23 cellular contexts compared by ENCODE assay signal in genomic region chr6:30510419-30510818, GRCh38. TPM values are rescaled to one million over a fixed set of nuclear protein-coding genes. Genes with fewer than 3 reads are reported as not detected.
DNase-seq lines count a peak whose midpoint lies in the region; ATAC-seq and TF ChIP-seq lines count a peak whose summit lies in the region.
"Had no signal": no experiment of that assay in that cellular context is flagged by ENCODE, and none has a peak within 500 bp of the region (broad histone marks: within the 10 kb centered on the region; RNA-seq: fewer than 3 reads in every experiment).

No MANE protein-coding gene starts in this region.

- POLR2A ChIA-PET in activated B cell treated with CpG ODN at 0.5 μM for 24 hours (lab: Charles Lee): interaction anchor here (0.9 to 16.0 kb wide), 10 partner anchors 8 to 1142 kb away, joined by 3 to 460 read pairs (median 15); partner anchors contain the start of genes BAG6, HLA-E and TRIM26
- POLR2A ChIA-PET in naive thymus-derived CD4-positive, alpha-beta T cell (lab: Charles Lee): interaction anchor here (1.2 to 21.1 kb wide), 13 partner anchors 7 to 100 kb away, joined by 3 to 652 read pairs (median 14); partner anchors contain the start of gene PRR3

- H3K27me3 ChIP-seq in BLaER1: no peaks in the 10 kb centered on the region
- no peaks in the 10 kb centered on the region for H3K27me3 ChIP-seq in naive thymus-derived CD4-positive, alpha-beta T cell (ENCODE audit: control insufficient read depth in 2 of 2, insufficient read depth in 2 of 2, low read length in 2 of 2)
- H3K27me3 ChIP-seq: brain microvascular endothelial cell had no signal

- CTCF ChIA-PET in activated B cell treated with CpG ODN at 0.5 μM for 24 hours (lab: Charles Lee): interaction anchor here (1.2 to 3.9 kb wide), 5 partner anchors 16 to 35 kb away, joined by 6 to 22 read pairs (median 9); no protein-coding TSS in a partner anchor
- CTCF ChIA-PET in naive thymus-derived CD4-positive, alpha-beta T cell (lab: Charles Lee): interaction anchor here (1.0 to 5.6 kb wide), 8 partner anchors 9 to 33 kb away, joined by 3 to 48 read pairs (median 18); no protein-coding TSS in a partner anchor

- peak overlapping the region; percentile 36 for H3K27ac Mint-ChIP-seq in T-helper 2 cell treated with Interferon-gamma antibody and Interleukin-4, amounts not matched to agents 5 μg/mL and 100 μg/mL, for 36 hours
- peak overlapping the region; percentile 75 for H3K27ac Mint-ChIP-seq in activated B cell treated with CpG ODN at 0.5 μM for 24 hours
- peak overlapping the region in 6 of 9 donors; percentile 8 to 96 (median 85) for H3K27ac Mint-ChIP-seq in naive thymus-derived CD4-positive, alpha-beta T cell

- H3K4me3 Mint-ChIP-seq in T-helper 2 cell treated with Interferon-gamma antibody and Interleukin-4, amounts not matched to agents 5 μg/mL and 100 μg/mL, for 36 hours: no peak overlapping the region
- H3K4me3 Mint-ChIP-seq in activated B cell treated with CpG ODN at 0.5 μM for 24 hours: no peak overlapping the region
- H3K4me3 Mint-ChIP-seq in naive thymus-derived CD4-positive, alpha-beta T cell: peak overlapping the region in 4 of 10 donors; percentile 17 to 82 (median 49)
- H3K4me3 Mint-ChIP-seq: T-helper 1 cell treated with Interleukin-12 subunit alpha and Interleukin-12 subunit beta and Interleukin-4 antibody, amounts not matched to agents 30 μg/mL and 1 μg/mL, for 36 hours had no signal

- no peaks in the 10 kb centered on the region for H3K27me3 Mint-ChIP-seq in T-helper 2 cell treated with Interferon-gamma antibody and Interleukin-4, amounts not matched to agents 5 μg/mL and 100 μg/mL, for 36 hours (ENCODE audit: low read depth)
- H3K27me3 Mint-ChIP-seq in activated B cell treated with CpG ODN at 0.5 μM for 24 hours: no peaks in the 10 kb centered on the region
- no peaks in the 10 kb centered on the region for H3K27me3 Mint-ChIP-seq in naive thymus-derived CD4-positive, alpha-beta T cell
- H3K27me3 Mint-ChIP-seq: effector memory CD8-positive, alpha-beta T cell had no signal

- intact Hi-C loops in activated B cell treated with CpG ODN at 0.5 μM for 24 hours (cut with micrococcal nuclease): no loop called here
- intact Hi-C loops in naive thymus-derived CD4-positive, alpha-beta T cell (cut with micrococcal nuclease): no loop called here

- H3K4me1 ChIP-seq in BLaER1: peaks cover 97% of the 10 kb centered on the region
- H3K4me1 ChIP-seq in naive thymus-derived CD4-positive, alpha-beta T cell (ENCODE audit: control insufficient read depth in 2 of 2, insufficient read depth in 2 of 2, low read length in 2 of 2): peaks cover 51 to 77% of the 10 kb centered on the region in 2 donors
- H3K4me1 ChIP-seq: tibial artery had no signal

- peaks cover 53% of the 10 kb centered on the region for H3K4me1 Mint-ChIP-seq in T-helper 2 cell treated with Interferon-gamma antibody and Interleukin-4, amounts not matched to agents 5 μg/mL and 100 μg/mL, for 36 hours (ENCODE audit: low read depth)
- H3K4me1 Mint-ChIP-seq in activated B cell treated with CpG ODN at 0.5 μM for 24 hours: peaks cover 83% of the 10 kb centered on the region
- H3K4me1 Mint-ChIP-seq in naive thymus-derived CD4-positive, alpha-beta T cell: peaks cover 50 to 91% (median 71%) of the 10 kb centered on the region in 7 donors

- no peaks in the 10 kb centered on the region for H4K20me1 ChIP-seq in BLaER1

- H3K4me2 ChIP-seq in BLaER1: peak overlapping the region; percentile 81

- no peak for DNase-seq in T-helper 2 cell treated with Interferon-gamma antibody and Interleukin-4, amounts not matched to agents 5 μg/mL and 100 μg/mL, for 36 hours (ENCODE audit: low spot score)
- DNase-seq in T-helper 2 cell (no peak), activated B cell treated with CpG ODN at 0.5 μM for 24 hours (no peak), hippocampal formation (lab: John Stamatoyannopoulos, UW) (no peak)
- no peak for DNase-seq in naive thymus-derived CD4-positive, alpha-beta T cell
- no peak for DNase-seq in stimulated activated CD4-positive, alpha-beta T cell treated with anti-CD3 and anti-CD28 coated beads, Interleukin-4, amount 100 ng/mL, for 1 hour
- DNase-seq: 8988T; AML-193; brain microvascular endothelial cell; effector memory CD8-positive, alpha-beta T cell; GM23248; hypothalamus; NCI-H1048; NCI-H1930; NCI-H226; Right ventricle myocardium superior; small intestine; stimulated activated naive CD4-positive, alpha-beta T cell treated with Interleukin-2 at 50 U/mL for 16 hours; tibial artery had no signal

- ATAC-seq in activated B cell treated with CpG ODN at 0.5 μM for 24 hours (ENCODE audit: low read depth): no peak
- no peak for ATAC-seq in naive thymus-derived CD4-positive, alpha-beta T cell
- no peak for ATAC-seq in GM18870 (IDR thresholded peaks at IDR 0.05; ENCODE audit: unreplicated experiment)
- ATAC-seq: effector memory CD8-positive, alpha-beta T cell; esophagus mucosa had no signal

- H3K36me3 Mint-ChIP-seq in T-helper 2 cell treated with Interferon-gamma antibody and Interleukin-4, amounts not matched to agents 5 μg/mL and 100 μg/mL, for 36 hours (ENCODE audit: low read depth): peaks cover 2% of the 10 kb centered on the region
- H3K36me3 Mint-ChIP-seq in activated B cell treated with CpG ODN at 0.5 μM for 24 hours (ENCODE audit: low read depth): peaks cover 2% of the 10 kb centered on the region
- peaks cover 0 to 5% (median 0%) of the 10 kb centered on the region in 5 donors for H3K36me3 Mint-ChIP-seq in naive thymus-derived CD4-positive, alpha-beta T cell

- TF ChIP-seq CTCF in activated B cell treated with CpG ODN at 0.5 μM for 24 hours (IDR thresholded peaks at IDR 0.05): no peak

- no peaks in the 10 kb centered on the region for H3K9me3 ChIP-seq in BLaER1
- H3K9me3 ChIP-seq in naive thymus-derived CD4-positive, alpha-beta T cell (ENCODE audit: control insufficient read depth in 2 of 3, low read length in 3 of 3): no peaks in the 10 kb centered on the region
- H3K9me3 ChIP-seq: tibial artery had no signal

- peak overlapping the region; percentile 73 for H3K9ac ChIP-seq in BLaER1
- H3K9ac ChIP-seq: GM23248 had no signal

- no peaks in the 10 kb centered on the region for H3K9me3 Mint-ChIP-seq in T-helper 2 cell treated with Interferon-gamma antibody and Interleukin-4, amounts not matched to agents 5 μg/mL and 100 μg/mL, for 36 hours
- no peaks in the 10 kb centered on the region for H3K9me3 Mint-ChIP-seq in activated B cell treated with CpG ODN at 0.5 μM for 24 hours
- H3K9me3 Mint-ChIP-seq in naive thymus-derived CD4-positive, alpha-beta T cell: peaks cover 0 to 5% (median 0%) of the 10 kb centered on the region in 11 donors
- H3K9me3 Mint-ChIP-seq: effector memory CD8-positive, alpha-beta T cell; T-helper 1 cell treated with Interleukin-12 subunit alpha and Interleukin-12 subunit beta and Interleukin-4 antibody, amounts not matched to agents 30 μg/mL and 1 μg/mL, for 36 hours had no signal

- H3K36me3 ChIP-seq in BLaER1: no peaks in the 10 kb centered on the region
- H3K36me3 ChIP-seq in naive thymus-derived CD4-positive, alpha-beta T cell (ENCODE audit: control insufficient read depth in 2 of 3, insufficient read depth in 3 of 3, low read length in 3 of 3): no peaks in the 10 kb centered on the region
- H3K36me3 ChIP-seq: brain microvascular endothelial cell, tibial artery had no signal

- H3K27ac ChIP-seq in BLaER1: peak overlapping the region; percentile 93
- H3K27ac ChIP-seq in naive thymus-derived CD4-positive, alpha-beta T cell (ENCODE audit: low read depth, low read length): peak overlapping the region; percentile 38
- H3K27ac ChIP-seq: brain microvascular endothelial cell, GM23248, tibial artery had no signal

- peak overlapping the region; percentile 48 for H3K4me3 ChIP-seq in BLaER1
- H3K4me3 ChIP-seq in naive thymus-derived CD4-positive, alpha-beta T cell (ENCODE audit: low read length): no peak overlapping the region
- H3K4me3 ChIP-seq: GM23248, tibial artery had no signal

RNA-seq across cellular contexts. Expression of gene HLA-E, which starts 21.1 kb away (rescaled TPM):
- total RNA-seq in activated B cell treated with CpG ODN at 0.5 μM for 24 hours: 737 and 740 TPM in 2 replicates
- 1,000 to 10,000 TPM in 4 of 5 experiments, 100 to 1,000 TPM in 1; 614 to 1,412 (median 1,095) TPM for total RNA-seq in naive thymus-derived CD4-positive, alpha-beta T cell
- polyA plus RNA-seq in naive thymus-derived CD4-positive, alpha-beta T cell: 1,000 to 10,000 TPM; 3,020 to 3,096 TPM

RNA-seq across cellular contexts. Expression of gene GNL1, which starts 45.9 kb away (rescaled TPM):
- total RNA-seq in activated B cell treated with CpG ODN at 0.5 μM for 24 hours: 67.2 and 67.4 TPM in 2 replicates
- 100 to 1,000 TPM in 2 of 5 experiments, 10 to 100 TPM in 3; 56.0 to 190 (median 73.1) TPM for total RNA-seq in naive thymus-derived CD4-positive, alpha-beta T cell
- polyA plus RNA-seq in naive thymus-derived CD4-positive, alpha-beta T cell: 10 to 100 TPM; 27.7 to 29.6 TPM

RNA-seq across cellular contexts. Expression of gene PRR3, which starts 46.7 kb away (rescaled TPM):
- 24.1 and 29.5 TPM in 2 replicates for total RNA-seq in activated B cell treated with CpG ODN at 0.5 μM for 24 hours
- 10 to 100 TPM; 14.1 to 29.4 (median 23.3) TPM for total RNA-seq in naive thymus-derived CD4-positive, alpha-beta T cell
- polyA plus RNA-seq in naive thymus-derived CD4-positive, alpha-beta T cell: 10 to 100 TPM; 11.1 to 14.4 TPM
